In genomic region chr4:2427383-2428334, GRCh38 we compare ENCODE assay signal across 29 cellular contexts. TPM values are rescaled to one million over a fixed set of nuclear protein-coding genes. Genes with fewer than 3 reads are reported as not detected.
A peak's percentile ranks its signal among the peaks of the same experiment; 100 is the strongest.
DNase-seq lines count a peak whose midpoint lies in the region; ATAC-seq and TF ChIP-seq lines count a peak whose summit lies in the region.
"Had no signal": no experiment of that assay in that cellular context is flagged by ENCODE, and none has a peak within 500 bp of the region (broad histone marks: within the 10 kb centered on the region; RNA-seq: fewer than 3 reads in every experiment).

No MANE protein-coding gene starts in this region.

- no TSS peak for BruUV-seq in Panc1 (replicated peaks; lab: Mats Ljungman, UMichigan)

- in situ Hi-C loops in Panc1 (cut with HindIII; ENCODE audit: low pct_unique_long_range_greater_than_20kb, low sequenced_read_pairs), result no loop called here
- in situ Hi-C loops in brain microvascular endothelial cell (cut with HindIII; ENCODE audit: low pct_ligation_motif_present, low sequenced_read_pairs), result no loop called here

- no peaks in the 10 kb centered on the region for H3F3A ChIP-seq in GM23338 (replicated peaks; ENCODE audit: low read depth)

- H3K4me3 ChIP-seq in GM23338 (no peak overlapping the region), Panc1 (ENCODE audit: low read depth in 2 of 2, low read length in 2 of 2) (no peak overlapping the region), brain microvascular endothelial cell (ENCODE audit: low read depth, low read length) (no peak overlapping the region)
- H3K4me3 ChIP-seq: A549, MG63, PC-9, SK-N-MC had no signal

- intact Hi-C loops in Panc1 (cut with micrococcal nuclease; ENCODE audit: unreplicated experiment), result no loop called here

- CTCF ChIA-PET in Panc1 (lab: Charles Lee), result no interaction called here

- H2AFZ ChIP-seq in GM23338, result peak overlapping the region; percentile 52; the same call in 1 of the 2 replicates
- H2AFZ ChIP-seq: PC-9 had no signal

- H3K4me1 Mint-ChIP-seq in GM23338 (peaks cover 9% of the 10 kb centered on the region), glutamatergic neuron (ENCODE audit: low read depth, unreplicated experiment) (no peaks in the 10 kb centered on the region)
- H3K4me1 Mint-ChIP-seq in stimulated activated effector memory CD8-positive, alpha-beta T cell treated with anti-CD3 and anti-CD28 coated beads, Interleukin-12 subunit alpha, Interleukin-12 subunit beta, amount 100 ng/mL, for 72 hours, result peaks cover 7% of the 10 kb centered on the region

- no peak overlapping the region for H3K4me2 ChIP-seq in GM23338
- H3K4me2 ChIP-seq: A549, PC-9 had no signal

- TF ChIP-seq CTCF in GM23338 (conservative IDR thresholded peaks at IDR 0.05; ENCODE audit: low read depth in 2 of 2) (no peak), Panc1 (IDR thresholded peaks at IDR 0.05) (no peak), glutamatergic neuron (IDR thresholded peaks at IDR 0.05; ENCODE audit: partially characterized antibody, unreplicated experiment) (no peak), brain microvascular endothelial cell (IDR thresholded peaks at IDR 0.05; ENCODE audit: low read depth, low read length, missing control alignments) (no peak)

- POLR2A ChIA-PET in Panc1 (lab: Charles Lee), result interaction anchor here (0.7 kb wide), 1 partner anchor 17 kb away, joined by 3 read pairs; no protein-coding TSS in a partner anchor

- H3K36me3 Mint-ChIP-seq in GM23338 (ENCODE audit: low read depth) (no peaks in the 10 kb centered on the region; the same call in 2 of the 3 replicates), glutamatergic neuron (ENCODE audit: unreplicated experiment) (peaks cover 5% of the 10 kb centered on the region)
- H3K36me3 Mint-ChIP-seq in stimulated activated effector memory CD8-positive, alpha-beta T cell treated with anti-CD3 and anti-CD28 coated beads, Interleukin-12 subunit alpha, Interleukin-12 subunit beta, amount 100 ng/mL, for 72 hours, result no peaks in the 10 kb centered on the region
- H3K36me3 Mint-ChIP-seq: CD8-positive, alpha-beta T cell had no signal

- H3K4me1 ChIP-seq in GM23338 (ENCODE audit: insufficient read depth) (peaks cover 9% of the 10 kb centered on the region; the same call in 1 of the 2 replicates), Panc1 (ENCODE audit: control insufficient read depth, insufficient read depth, low read length) (no peaks in the 10 kb centered on the region)
- H3K4me1 ChIP-seq: Caco-2 had no signal

- H3K9me3 Mint-ChIP-seq in GM23338, result no peaks in the 10 kb centered on the region; the same call in 2 of the 3 replicates
- peaks cover 4% of the 10 kb centered on the region for H3K9me3 Mint-ChIP-seq in glutamatergic neuron (ENCODE audit: unreplicated experiment)
- no peaks in the 10 kb centered on the region for H3K9me3 Mint-ChIP-seq in stimulated activated effector memory CD8-positive, alpha-beta T cell treated with anti-CD3 and anti-CD28 coated beads, Interleukin-12 subunit alpha, Interleukin-12 subunit beta, amount 100 ng/mL, for 72 hours
- H3K9me3 Mint-ChIP-seq: CD8-positive, alpha-beta T cell had no signal

- ATAC-seq in GM23338, result no peak
- peak; percentile 51 for ATAC-seq in Panc1
- no peak for ATAC-seq in stimulated activated effector memory CD8-positive, alpha-beta T cell treated with anti-CD3 and anti-CD28 coated beads, Interleukin-12 subunit alpha, Interleukin-12 subunit beta, amount 100 ng/mL, for 72 hours
- ATAC-seq in left lobe of liver, result no peak
- ATAC-seq: CD8-positive, alpha-beta T cell had no signal

- no peaks in the 10 kb centered on the region for H3K79me2 ChIP-seq in GM23338 (replicated peaks; ENCODE audit: insufficient read depth)

- H3K27me3 Mint-ChIP-seq in GM23338 (ENCODE audit: insufficient read depth, low read depth, poor library complexity) (peaks cover 8% of the 10 kb centered on the region), glutamatergic neuron (ENCODE audit: unreplicated experiment) (peaks cover 9% of the 10 kb centered on the region)

- H3K9me2 ChIP-seq in GM23338 (ENCODE audit: insufficient read depth), result no peaks in the 10 kb centered on the region

- H4K20me1 ChIP-seq in GM23338 (replicated peaks; ENCODE audit: insufficient read depth), result no peaks in the 10 kb centered on the region

- H3K36me3 ChIP-seq in GM23338 (ENCODE audit: insufficient read depth) (no peaks in the 10 kb centered on the region), Panc1 (ENCODE audit: control insufficient read depth, insufficient read depth, low read length) (no peaks in the 10 kb centered on the region), brain microvascular endothelial cell (replicated peaks) (no peaks in the 10 kb centered on the region)
- H3K36me3 ChIP-seq: MG63 had no signal

- no peak overlapping the region for H3K27ac Mint-ChIP-seq in GM23338
- no peak overlapping the region for H3K27ac Mint-ChIP-seq in glutamatergic neuron (ENCODE audit: unreplicated experiment)
- H3K27ac Mint-ChIP-seq in stimulated activated effector memory CD8-positive, alpha-beta T cell treated with anti-CD3 and anti-CD28 coated beads, Interleukin-12 subunit alpha, Interleukin-12 subunit beta, amount 100 ng/mL, for 72 hours, result peak overlapping the region; percentile 46
- H3K27ac Mint-ChIP-seq: CD8-positive, alpha-beta T cell had no signal

- H3K27ac ChIP-seq in GM23338 (ENCODE audit: low read depth), result no peak overlapping the region
- no peak overlapping the region for H3K27ac ChIP-seq in Panc1 (ENCODE audit: low read length)
- no peak overlapping the region for H3K27ac ChIP-seq in brain microvascular endothelial cell
- H3K27ac ChIP-seq: PC-9, SK-N-MC had no signal

- H3K4me3 Mint-ChIP-seq in GM23338, result no peak overlapping the region
- no peak overlapping the region for H3K4me3 Mint-ChIP-seq in glutamatergic neuron (ENCODE audit: unreplicated experiment)
- no peak overlapping the region for H3K4me3 Mint-ChIP-seq in stimulated activated effector memory CD8-positive, alpha-beta T cell treated with anti-CD3 and anti-CD28 coated beads, Interleukin-12 subunit alpha, Interleukin-12 subunit beta, amount 100 ng/mL, for 72 hours
- H3K4me3 Mint-ChIP-seq: CD8-positive, alpha-beta T cell had no signal

- no peaks in the 10 kb centered on the region for H3K9me3 ChIP-seq in Panc1 (ENCODE audit: control insufficient read depth, insufficient read depth, low read depth, low read length)
- H3K9me3 ChIP-seq: A549, Caco-2, MG63 had no signal

- H3K27me3 ChIP-seq in GM23338 (ENCODE audit: insufficient read depth) (no peaks in the 10 kb centered on the region), Panc1 (ENCODE audit: control insufficient read depth, insufficient read depth, low read length) (no peaks in the 10 kb centered on the region), brain microvascular endothelial cell (replicated peaks) (no peaks in the 10 kb centered on the region)
- H3K27me3 ChIP-seq: MG63 had no signal

- DNase-seq in GM23338 (ENCODE audit: low spot score) (no peak), Panc1 (ENCODE audit: low read depth, low spot score) (no peak), glutamatergic neuron (peak; percentile 9), left lobe of liver (ENCODE audit: low spot score) (no peak), brain microvascular endothelial cell (no peak), NCI-H69 (lab: John Stamatoyannopoulos, UW) (no peak)
- no peak for DNase-seq in stimulated activated effector memory CD8-positive, alpha-beta T cell treated with anti-CD3 and anti-CD28 coated beads, Interleukin-12 subunit alpha, Interleukin-12 subunit beta, amount 100 ng/mL, for 72 hours (ENCODE audit: low spot score in 2 of 2)
- no peak for DNase-seq in stimulated activated CD4-positive, alpha-beta T cell treated with anti-CD3 and anti-CD28 coated beads, Interleukin-15, amount 100 ng/mL, for 24 hours
- DNase-seq: AML-193; CD8-positive, alpha-beta T cell; DMS 273 treated with DMSO at 0.1 percent for 48 hours; DMS79; GF-D8; HCEC 1CT; KG1; MG63; NCI-H1105 treated with DMSO at 0.1 percent for 48 hours; NCI-H146; NCI-H1930; NCI-H2107; NCI-H446; NCI-H524 treated with DMSO at 0.1 percent for 48 hours; NK-92 treated with Interleukin-12 subunit alpha and Interleukin-12 subunit beta, amount 100 ng/mL, for 24 hours; PC-9; RPMI8226; SIG-M5 had no signal

TF ChIP-seq in GM23338, 12 proteins besides CTCF, POLR2A, EP300 and RAD21 (continues in another document):
- no peak for TF ChIP-seq JUNB (IDR thresholded peaks at IDR 0.05; ENCODE audit: unreplicated experiment)

RNA-seq across cellular contexts. Expression of gene CFAP99, which starts 8.9 kb away (rescaled TPM):
- total RNA-seq in GM23338 (2014; rRNA removed; shearing (Covaris generic)), result not detected in 2 replicates
- polyA plus RNA-seq in GM23338 (2016; fragmentation: Nextera tagmentation; extraction: Ambion mirVana), result not detected in 2 replicates
- total RNA-seq in Panc1 (2021; ENCODE audit: unreplicated experiment) (0.33 TPM), glutamatergic neuron (ENCODE audit: unreplicated experiment) (not detected), left lobe of liver (1.3 TPM)
- polyA plus RNA-seq in Panc1 (2012; ENCODE audit: insufficient read length), result 0.21 TPM
- total RNA-seq: Caco-2 had no signal

RNA-seq across cellular contexts. Expression of gene ZFYVE28, which starts 9.2 kb away (rescaled TPM):
- total RNA-seq in GM23338 (2014; rRNA removed; shearing (Covaris generic)), result 4.6 and 8.7 TPM in 2 replicates
- polyA plus RNA-seq in GM23338 (2016; fragmentation: Nextera tagmentation; extraction: Ambion mirVana), result 1.8 and 2.6 TPM in 2 replicates
- total RNA-seq in Panc1 (2021; ENCODE audit: unreplicated experiment) (11.9 TPM), glutamatergic neuron (ENCODE audit: unreplicated experiment) (4.8 TPM), left lobe of liver (12.7 TPM)
- 13.0 TPM for polyA plus RNA-seq in Panc1 (2012; ENCODE audit: insufficient read length)

RNA-seq across cellular contexts. Expression of gene RNF4, which starts 41.2 kb away (rescaled TPM):
- 77.2 and 87.5 TPM in 2 replicates for total RNA-seq in GM23338 (2014; rRNA removed; shearing (Covaris generic))
- 42.5 and 47.7 TPM in 2 replicates for polyA plus RNA-seq in GM23338 (2016; fragmentation: Nextera tagmentation; extraction: Ambion mirVana)
- total RNA-seq in Panc1 (2021; ENCODE audit: unreplicated experiment), result 55.0 TPM
- polyA plus RNA-seq in Panc1 (2012; ENCODE audit: insufficient read length), result 59.0 TPM
- 73.6 TPM for total RNA-seq in glutamatergic neuron (ENCODE audit: unreplicated experiment)
- total RNA-seq in left lobe of liver, result 16.7 TPM
